ENCODE assay signal across 8 cellular contexts in genomic region chr17:56979091-56979480, GRCh38. TPM values are rescaled to one million over a fixed set of nuclear protein-coding genes. Genes with fewer than 3 reads are reported as not detected.
DNase-seq lines count a peak whose midpoint lies in the region; ATAC-seq and TF ChIP-seq lines count a peak whose summit lies in the region.

No MANE protein-coding gene starts in this region.

- POLR2A ChIA-PET in CD8-positive, alpha-beta T cell (lab: Charles Lee) = interaction anchor here (1.9 kb wide), 1 partner anchor 65 kb away, joined by 10 read pairs; the partner anchor contains the start of gene TRIM25
- POLR2A ChIA-PET in naive thymus-derived CD8-positive, alpha-beta T cell (lab: Charles Lee) = interaction anchor here (0.9 to 2.2 kb wide), 3 partner anchors 18 to 144 kb away, joined by 3 to 11 read pairs (median 4); partner anchors contain the start of genes AKAP1 and COIL

- H3K36me3 ChIP-seq in CD8-positive, alpha-beta T cell (ENCODE audit: insufficient read depth, low read length) = no peaks in the 10 kb centered on the region
- peaks cover 18% of the 10 kb centered on the region for H3K36me3 ChIP-seq in adipocyte (ENCODE audit: control insufficient read depth, insufficient read depth, low read length, severe bottlenecking)

- intact Hi-C loops in CD8-positive, alpha-beta T cell (cut with DNase I, micrococcal nuclease) = loop anchor here (2.0 to 10.0 kb wide), 4 partner anchors 103 to 1557 kb away; partner anchors contain the start of genes AKAP1 (in 1 of the 2), MMD (in 1 of the 2) and NOG (in 1 of the 2)

- H3K9ac ChIP-seq in adipocyte (ENCODE audit: low read length) = peak overlapping the region; percentile 80

- H3K4me1 Mint-ChIP-seq in CD8-positive, alpha-beta T cell (ENCODE audit: low read depth) = peaks cover 19% of the 10 kb centered on the region
- peaks cover 12 to 33% (median 25%) of the 10 kb centered on the region in 4 donors for H3K4me1 Mint-ChIP-seq in naive thymus-derived CD8-positive, alpha-beta T cell

- no peak overlapping the region for H3K4me3 ChIP-seq in CD8-positive, alpha-beta T cell (ENCODE audit: low read depth, low read length)
- H3K4me3 ChIP-seq in HFF-Myc (replicated peaks; ENCODE audit: low read depth, low read length) = peak overlapping the region; percentile 61; the same call in 1 of the 2 replicates
- peak overlapping the region; percentile 95 for H3K4me3 ChIP-seq in adipocyte (ENCODE audit: low read length)

- TF ChIP-seq CTCF in CD8-positive, alpha-beta T cell (IDR thresholded peaks at IDR 0.05) = no peak
- no peak for TF ChIP-seq CTCF in HFF-Myc (IDR thresholded peaks at IDR 0.05; ENCODE audit: low read depth, low read length, missing control alignments)

- DNase-seq in CD8-positive, alpha-beta T cell = no peak
- DNase-seq in HFF-Myc (ENCODE audit: extremely low read depth, low read depth) (no peak), adipocyte (ENCODE audit: low read depth) (peak; percentile 8), DMS79 treated with DMSO at 0.1 percent for 48 hours (lab: John Stamatoyannopoulos, UW) (no peak), NCI-H345 treated with DMSO at 0.1 percent for 48 hours (lab: John Stamatoyannopoulos, UW; ENCODE audit: unreplicated experiment) (no peak)
- DNase-seq in naive thymus-derived CD8-positive, alpha-beta T cell = no peak

- CTCF ChIA-PET in CD8-positive, alpha-beta T cell (lab: Charles Lee) = interaction anchor here (1.1 to 2.6 kb wide), 2 partner anchors 13 to 19 kb away, joined by 3 to 7 read pairs; partner anchors contain the start of gene COIL

- peak overlapping the region; percentile 93 for H3K4me3 Mint-ChIP-seq in CD8-positive, alpha-beta T cell
- H3K4me3 Mint-ChIP-seq in naive thymus-derived CD8-positive, alpha-beta T cell = peak overlapping the region; percentile 89 to 96 (median 94)

- no peaks in the 10 kb centered on the region for H3K9me3 ChIP-seq in CD8-positive, alpha-beta T cell (ENCODE audit: low read length)
- H3K9me3 ChIP-seq in adipocyte (ENCODE audit: control insufficient read depth, low read length) = no peaks in the 10 kb centered on the region

- peaks cover 2% of the 10 kb centered on the region for H3K27me3 Mint-ChIP-seq in CD8-positive, alpha-beta T cell (ENCODE audit: low read depth)
- H3K27me3 Mint-ChIP-seq in naive thymus-derived CD8-positive, alpha-beta T cell = peaks cover 0 to 3% (median 0%) of the 10 kb centered on the region in 5 donors

- no peaks in the 10 kb centered on the region for H3K9me3 Mint-ChIP-seq in CD8-positive, alpha-beta T cell
- H3K9me3 Mint-ChIP-seq in naive thymus-derived CD8-positive, alpha-beta T cell = no peaks in the 10 kb centered on the region

- peak overlapping the region; percentile 66 for H3K27ac Mint-ChIP-seq in CD8-positive, alpha-beta T cell
- peak overlapping the region in 7 of 10 donors; percentile 48 to 95 (median 91) for H3K27ac Mint-ChIP-seq in naive thymus-derived CD8-positive, alpha-beta T cell

- H3K36me3 Mint-ChIP-seq in CD8-positive, alpha-beta T cell = peaks cover 6% of the 10 kb centered on the region
- H3K36me3 Mint-ChIP-seq in naive thymus-derived CD8-positive, alpha-beta T cell = peaks cover 0 to 11% (median 2%) of the 10 kb centered on the region in 3 donors

- H3K27me3 ChIP-seq in CD8-positive, alpha-beta T cell (ENCODE audit: insufficient read depth, low read length) = no peaks in the 10 kb centered on the region
- H3K27me3 ChIP-seq in adipocyte (replicated peaks; ENCODE audit: control insufficient read depth, insufficient read depth, low read length) = no peaks in the 10 kb centered on the region

- no peak overlapping the region for H3K27ac ChIP-seq in CD8-positive, alpha-beta T cell (ENCODE audit: low read depth, low read length)

- peaks cover 12% of the 10 kb centered on the region for H3K4me1 ChIP-seq in CD8-positive, alpha-beta T cell (ENCODE audit: insufficient read depth, low read length)
- H3K4me1 ChIP-seq in adipocyte (ENCODE audit: control insufficient read depth, insufficient read depth, low read length) = peaks cover 9% of the 10 kb centered on the region

- ATAC-seq in CD8-positive, alpha-beta T cell = no peak
- no peak for ATAC-seq in naive thymus-derived CD8-positive, alpha-beta T cell
- ATAC-seq in GM21528 (IDR thresholded peaks at IDR 0.05; ENCODE audit: low FRiP score, unreplicated experiment) (no peak), GM19463 (IDR thresholded peaks at IDR 0.05; ENCODE audit: unreplicated experiment) (no peak)

RNA-seq across cellular contexts. Expression of gene SCPEP1, which starts 1.2 kb away (rescaled TPM):
- total RNA-seq in CD8-positive, alpha-beta T cell = 10 to 100 TPM; 22.9 to 28.4 TPM
- 10 to 100 TPM; 31.2 to 32.7 TPM for total RNA-seq in naive thymus-derived CD8-positive, alpha-beta T cell
- 10 to 100 TPM; 17.6 to 28.2 (median 25.7) TPM for polyA plus RNA-seq in naive thymus-derived CD8-positive, alpha-beta T cell

RNA-seq across cellular contexts. Expression of gene COIL, which starts 18.2 kb away (rescaled TPM):
- total RNA-seq in CD8-positive, alpha-beta T cell = 10 to 100 TPM; 24.1 to 24.3 TPM
- 10 to 100 TPM; 21.6 to 24.2 TPM for total RNA-seq in naive thymus-derived CD8-positive, alpha-beta T cell
- 10 to 100 TPM; 12.0 to 18.8 (median 12.8) TPM for polyA plus RNA-seq in naive thymus-derived CD8-positive, alpha-beta T cell
